Comparison of ENCODE assay signal across 29 cellular contexts in genomic region chr3:93969997-93970396, GRCh38. TPM values are rescaled to one million over a fixed set of nuclear protein-coding genes. Genes with fewer than 3 reads are reported as not detected.
"Had no signal": no experiment of that assay in that cellular context is flagged by ENCODE, and none has a peak within 500 bp of the region (broad histone marks: within the 10 kb centered on the region; RNA-seq: fewer than 3 reads in every experiment).

No MANE protein-coding gene starts in this region.

- H3K36me3 ChIP-seq: lower lobe of right lung, transverse colon, WERI-Rb-1 had no signal

- H3K27ac Mint-ChIP-seq: activated CD4-positive, alpha-beta T cell treated with anti-CD3 and anti-CD28 coated beads, Interleukin-2, amount 10 ng/mL, durations not matched to agents 7 days and 5 days; activated CD8-positive, alpha-beta memory T cell treated with anti-CD3 and anti-CD28 coated beads, Interleukin-2, amount 10 ng/mL, durations not matched to agents 7 days and 5 days; activated CD8-positive, alpha-beta T cell treated with anti-CD3 and anti-CD28 coated beads for 36 hours; activated naive CD4-positive, alpha-beta T cell treated with anti-CD3 and anti-CD28 coated beads, Interleukin-2, amount 50 U/mL, for 24 hours; activated T-helper 1 cell treated with anti-CD3 and anti-CD28 coated beads, Interleukin-12 subunit alpha, Interleukin-12 subunit beta, Interleukin-2, Interleukin-4 antibody, amounts not matched to agents 30 ng/mL and 10 ng/mL and 1 ng/mL, durations not matched to agents 14 hours and 24 hours and 36 hours; endodermal cell; naive thymus-derived CD4-positive, alpha-beta T cell; stimulated activated naive B cell treated with anti-CD40 and anti-IgM and Interleukin-4, amounts not matched to agents 10 μg/mL and 1 μg/mL and 100 μg/mL, for 72 hours had no signal

- H3K36me3 Mint-ChIP-seq: activated CD8-positive, alpha-beta memory T cell treated with anti-CD3 and anti-CD28 coated beads, Interleukin-2, amount 10 ng/mL, durations not matched to agents 7 days and 5 days; activated naive CD4-positive, alpha-beta T cell treated with anti-CD3 and anti-CD28 coated beads, Interleukin-2, amount 50 U/mL, for 24 hours; naive thymus-derived CD4-positive, alpha-beta T cell; stimulated activated naive B cell treated with anti-CD40 and anti-IgM and Interleukin-4, amounts not matched to agents 10 μg/mL and 1 μg/mL and 100 μg/mL, for 72 hours had no signal

- H3K4me3 ChIP-seq: heart right ventricle, lower lobe of right lung, smooth muscle cell, transverse colon had no signal

- ATAC-seq: activated CD8-positive, alpha-beta memory T cell treated with anti-CD3 and anti-CD28 coated beads, Interleukin-2, amount 10 ng/mL, durations not matched to agents 7 days and 5 days; activated CD8-positive, alpha-beta T cell treated with anti-CD3 and anti-CD28 coated beads for 36 hours; left colon; lower lobe of right lung; naive thymus-derived CD4-positive, alpha-beta T cell; sciatic nerve; stimulated activated naive B cell treated with anti-CD40 and anti-IgM and Interleukin-4, amounts not matched to agents 10 μg/mL and 1 μg/mL and 100 μg/mL, for 72 hours had no signal

- H3K4me2 ChIP-seq: smooth muscle cell had no signal

- H3K9me3 Mint-ChIP-seq: activated CD4-positive, alpha-beta T cell treated with anti-CD3 and anti-CD28 coated beads, Interleukin-2, amount 10 ng/mL, durations not matched to agents 7 days and 5 days; activated CD8-positive, alpha-beta T cell treated with anti-CD3 and anti-CD28 coated beads for 36 hours; activated naive CD4-positive, alpha-beta T cell treated with anti-CD3 and anti-CD28 coated beads, Interleukin-2, amount 50 U/mL, for 24 hours; activated T-helper 1 cell treated with anti-CD3 and anti-CD28 coated beads, Interleukin-12 subunit alpha, Interleukin-12 subunit beta, Interleukin-2, Interleukin-4 antibody, amounts not matched to agents 30 ng/mL and 10 ng/mL and 1 ng/mL, durations not matched to agents 14 hours and 24 hours and 36 hours; neural crest cell; stimulated activated naive B cell treated with anti-CD40 and anti-IgM and Interleukin-4, amounts not matched to agents 10 μg/mL and 1 μg/mL and 100 μg/mL, for 72 hours had no signal

- H3K27ac ChIP-seq: lower lobe of right lung, transverse colon, WERI-Rb-1 had no signal

- H3K9me3 ChIP-seq: heart right ventricle, lower lobe of right lung, transverse colon had no signal

- DNase-seq: activated CD4-positive, alpha-beta T cell treated with anti-CD3 and anti-CD28 coated beads, Interleukin-2, amount 10 ng/mL, durations not matched to agents 7 days and 5 days; activated CD4-positive, CD25-positive, alpha-beta regulatory T cell treated with anti-CD3 and anti-CD28 coated beads, Interleukin-2, amount 50 U/mL, for 72 hours; activated CD8-positive, alpha-beta memory T cell treated with anti-CD3 and anti-CD28 coated beads, Interleukin-2, amount 10 ng/mL, durations not matched to agents 7 days and 5 days; activated CD8-positive, alpha-beta T cell treated with anti-CD3 and anti-CD28 coated beads for 36 hours; activated gamma-delta T cell; activated T-cell treated with anti-CD3 and anti-CD28 coated beads for 4 hours; cerebellar nuclear complex; cortex of kidney; endodermal cell; heart right ventricle; left colon; lower lobe of right lung; naive thymus-derived CD4-positive, alpha-beta T cell; occipital lobe; posterior cingulate gyrus; stimulated activated CD4-positive, alpha-beta T cell treated with anti-CD3 and anti-CD28 coated beads, Interleukin-2, amount 100 ng/mL, for 48 hours; stimulated activated CD8-positive, alpha-beta memory T cell treated with anti-CD3 and anti-CD28 coated beads, Interleukin-4, amount 100 ng/mL, for 48 hours; stimulated activated naive B cell treated with anti-CD40 and anti-IgM and Interleukin-4, amounts not matched to agents 10 μg/mL and 1 μg/mL and 100 μg/mL, for 72 hours; T-helper 9 cell; transverse colon; WERI-Rb-1 had no signal

- H3K4me3 Mint-ChIP-seq: activated CD4-positive, alpha-beta T cell treated with anti-CD3 and anti-CD28 coated beads, Interleukin-2, amount 10 ng/mL, durations not matched to agents 7 days and 5 days; activated CD8-positive, alpha-beta memory T cell treated with anti-CD3 and anti-CD28 coated beads, Interleukin-2, amount 10 ng/mL, durations not matched to agents 7 days and 5 days; activated CD8-positive, alpha-beta T cell treated with anti-CD3 and anti-CD28 coated beads for 36 hours; activated naive CD4-positive, alpha-beta T cell treated with anti-CD3 and anti-CD28 coated beads, Interleukin-2, amount 50 U/mL, for 24 hours; activated T-helper 1 cell treated with anti-CD3 and anti-CD28 coated beads, Interleukin-12 subunit alpha, Interleukin-12 subunit beta, Interleukin-2, Interleukin-4 antibody, amounts not matched to agents 30 ng/mL and 10 ng/mL and 1 ng/mL, durations not matched to agents 14 hours and 24 hours and 36 hours; endodermal cell; naive thymus-derived CD4-positive, alpha-beta T cell; neural crest cell; stimulated activated naive B cell treated with anti-CD40 and anti-IgM and Interleukin-4, amounts not matched to agents 10 μg/mL and 1 μg/mL and 100 μg/mL, for 72 hours had no signal

- H3K27me3 ChIP-seq: heart right ventricle, transverse colon had no signal

RNA-seq across cellular contexts. Expression of gene STX19, which starts 58.4 kb away (rescaled TPM):
- total RNA-seq: activated CD4-positive, alpha-beta T cell treated with anti-CD3 and anti-CD28 coated beads, Interleukin-2, amount 10 ng/mL, durations not matched to agents 7 days and 5 days; activated CD8-positive, alpha-beta memory T cell treated with anti-CD3 and anti-CD28 coated beads, Interleukin-2, amount 10 ng/mL, durations not matched to agents 7 days and 5 days; activated CD8-positive, alpha-beta T cell treated with anti-CD3 and anti-CD28 coated beads for 36 hours; activated T-helper 1 cell treated with anti-CD3 and anti-CD28 coated beads, Interleukin-12 subunit alpha, Interleukin-12 subunit beta, Interleukin-2, Interleukin-4 antibody, amounts not matched to agents 30 ng/mL and 10 ng/mL and 1 ng/mL, durations not matched to agents 14 hours and 24 hours and 36 hours; endodermal cell; fibroblast of villous mesenchyme; naive thymus-derived CD4-positive, alpha-beta T cell; neural crest cell; occipital lobe; T-helper 1 cell treated with Interleukin-12 subunit alpha and Interleukin-12 subunit beta and Interleukin-4 antibody, amounts not matched to agents 30 ng/mL and 1 ng/mL, for 36 hours; temporal lobe had no signal
